Comparison of ENCODE assay signal across 13 cellular contexts in the genomic region with DNA sequence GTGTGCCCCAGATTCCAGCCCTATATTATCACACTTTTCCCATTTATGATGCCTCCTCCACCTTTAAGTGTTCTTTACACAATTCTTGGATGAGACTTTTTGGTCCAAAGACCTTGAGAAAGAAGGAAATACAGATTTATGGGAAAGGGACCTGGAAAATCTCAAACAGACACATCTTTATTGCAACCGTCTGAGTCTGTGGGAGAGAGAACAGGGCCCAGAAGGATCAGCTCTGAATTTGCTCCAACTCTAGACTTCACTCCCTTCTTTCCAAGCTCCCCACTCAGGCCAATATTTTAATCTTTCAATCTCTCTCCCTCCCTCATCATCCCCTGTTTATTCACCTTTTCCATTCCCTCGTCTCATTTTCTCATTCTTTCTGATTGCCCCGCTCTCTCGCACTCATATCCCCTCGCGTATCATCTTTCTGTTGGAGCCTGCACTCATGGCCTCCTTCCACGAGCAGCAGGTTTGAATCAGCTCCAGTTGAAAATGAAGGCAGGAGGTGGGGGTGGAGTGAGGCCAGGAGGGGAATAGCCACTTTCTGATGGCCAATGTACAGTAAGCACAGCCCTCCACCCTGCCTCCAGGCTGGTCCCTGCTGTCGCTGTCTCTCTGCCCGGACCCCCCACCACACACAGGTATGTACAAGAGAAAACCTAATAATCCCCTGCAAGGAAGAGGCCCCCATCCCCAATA.
A peak's percentile ranks its signal among the peaks of the same experiment; 100 is the strongest.
DNase-seq lines count a peak whose midpoint lies in the region; ATAC-seq and TF ChIP-seq lines count a peak whose summit lies in the region.
"Had no signal": no experiment of that assay in that cellular context is flagged by ENCODE, and none has a peak within 500 bp of the region (broad histone marks: within the 10 kb centered on the region; RNA-seq: fewer than 3 reads in every experiment).

No MANE protein-coding gene starts in this region.

- no peak overlapping the region for H3K4me3 Mint-ChIP-seq in H9
- no peak overlapping the region for H3K4me3 Mint-ChIP-seq in WTC11
- H3K4me3 Mint-ChIP-seq: activated CD4-positive, alpha-beta memory T cell treated with anti-CD3 and anti-CD28 coated beads for 36 hours; neural crest cell had no signal

- no peaks in the 10 kb centered on the region for H3K36me3 ChIP-seq in stomach
- no peaks in the 10 kb centered on the region for H3K36me3 ChIP-seq in osteoblast (ENCODE audit: insufficient read depth, low read length)

- H3K4me3 ChIP-seq in stomach (no peak overlapping the region), osteoblast (ENCODE audit: insufficient read depth, low read length) (no peak overlapping the region)

- no peak overlapping the region for H2BK15ac ChIP-seq in H9 (ENCODE audit: low read depth, low read length)

- no peak overlapping the region for H4K91ac ChIP-seq in H9 (ENCODE audit: insufficient read length, low read depth, low read length)

- no peak overlapping the region for H3K23ac ChIP-seq in H9 (ENCODE audit: insufficient read length, low read depth, low read length)

- no peak overlapping the region for H3K9ac ChIP-seq in H9 (ENCODE audit: extremely low read depth, insufficient read length, low read length)

- no peak overlapping the region for H2BK20ac ChIP-seq in H9 (ENCODE audit: low read depth, low read length, poor library complexity, severe bottlenecking)

- no peak for TF ChIP-seq POLR2A in stomach (IDR thresholded peaks at IDR 0.05)

- H4K8ac ChIP-seq in H9 (replicated peaks; ENCODE audit: insufficient read length, low read depth, low read length): no peak overlapping the region

- H3T11ph ChIP-seq in H9 (ENCODE audit: low read length): no peak overlapping the region

- no peak overlapping the region for H3K4ac ChIP-seq in H9 (ENCODE audit: low read depth, low read length)

- H3K27ac Mint-ChIP-seq in H9: no peak overlapping the region
- no peak overlapping the region for H3K27ac Mint-ChIP-seq in WTC11
- H3K27ac Mint-ChIP-seq: activated CD4-positive, alpha-beta memory T cell treated with anti-CD3 and anti-CD28 coated beads for 36 hours had no signal

- no peak overlapping the region for H2BK12ac ChIP-seq in H9 (ENCODE audit: insufficient read length, low read depth, low read length)

- H3K36me3 Mint-ChIP-seq in H9 (ENCODE audit: insufficient read depth in 1 of 3, low read depth in 3 of 3): no peaks in the 10 kb centered on the region
- no peaks in the 10 kb centered on the region for H3K36me3 Mint-ChIP-seq in WTC11
- H3K36me3 Mint-ChIP-seq: activated CD4-positive, alpha-beta memory T cell treated with anti-CD3 and anti-CD28 coated beads for 36 hours had no signal

- no peak overlapping the region for H3K56ac ChIP-seq in H9 (ENCODE audit: insufficient read length, low read depth, low read length)

- H3K4me1 ChIP-seq in H9 (ENCODE audit: insufficient read depth, low read length) (peaks cover 4% of the 10 kb centered on the region; the same call in 1 of the 2 replicates), stomach (peaks cover 5 to 47% (median 15%) of the 10 kb centered on the region in 4 donors), osteoblast (ENCODE audit: insufficient read depth, low read length) (no peaks in the 10 kb centered on the region)

- H3K27me3 Mint-ChIP-seq in H9 (ENCODE audit: low read depth) (peaks cover 14% of the 10 kb centered on the region), WTC11 (ENCODE audit: low read depth) (peaks cover 19% of the 10 kb centered on the region)
- H3K27me3 Mint-ChIP-seq: activated CD4-positive, alpha-beta memory T cell treated with anti-CD3 and anti-CD28 coated beads for 36 hours had no signal

- H4K5ac ChIP-seq in H9 (ENCODE audit: insufficient read length, low read depth, low read length): no peak overlapping the region

- H3K4me1 Mint-ChIP-seq in H9 (peaks cover 33 to 47% of the 10 kb centered on the region in 2 experiments), WTC11 (peaks cover 54% of the 10 kb centered on the region)

- no peaks in the 10 kb centered on the region for H3K79me2 ChIP-seq in H9 (ENCODE audit: insufficient read depth, low read length)
- H3K79me2 ChIP-seq in osteoblast (ENCODE audit: insufficient read depth, low read length): no peaks in the 10 kb centered on the region

- POLR2A ChIA-PET in WTC11 (lab: Charles Lee): no interaction called here

- intact Hi-C loops in stomach (cut with DNase I; ENCODE audit: low total_unique reads): no loop called here

- no peak for ATAC-seq in WTC11
- no peak for ATAC-seq in HG02973 (IDR thresholded peaks at IDR 0.05; ENCODE audit: unreplicated experiment)

- H3K18ac ChIP-seq in H9 (ENCODE audit: insufficient read length, low read depth, low read length): no peak overlapping the region

- H3K79me1 ChIP-seq in H9 (ENCODE audit: insufficient read depth, low read depth, low read length, poor library complexity, severe bottlenecking): no peaks in the 10 kb centered on the region

- H2AK5ac ChIP-seq in H9 (ENCODE audit: insufficient read length, low read length): no peak overlapping the region

- CTCF ChIA-PET in WTC11 (lab: Charles Lee): interaction anchor here (1.0 to 1.3 kb wide), 3 partner anchors 8 to 140 kb away, joined by 3 read pairs; no protein-coding TSS in a partner anchor

- TF ChIP-seq EP300 in stomach (IDR thresholded peaks at IDR 0.05): no peak

- 100% methylated on average over 2 of the region's 9 CpGs for WGBS in H9 (ENCODE audit: extremely low coverage, insufficient read length, low lambda C conversion rate)
- 69 to 88% (median 71%) methylated on average over 9 of the region's 9 CpGs for WGBS in stomach, 5 donors

- no peak overlapping the region for H2BK5ac ChIP-seq in H9 (ENCODE audit: insufficient read length, low read length)

- H3K27ac ChIP-seq in H9 (ENCODE audit: insufficient read length, low read depth, low read length) (no peak overlapping the region), stomach (peak overlapping the region in 4 of 5 donors; percentile 5 to 79 (median 46)), osteoblast (ENCODE audit: low read depth, low read length) (no peak overlapping the region)

- H3K4me2 ChIP-seq in H9 (ENCODE audit: insufficient read depth, insufficient read length, low read length) (no peak overlapping the region), osteoblast (ENCODE audit: insufficient read depth, low read length) (no peak overlapping the region)

- peaks cover 2% of the 10 kb centered on the region for H3K23me2 ChIP-seq in H9 (ENCODE audit: insufficient read length, low read depth, low read length, poor library complexity, severe bottlenecking)

- H3K9me3 Mint-ChIP-seq in H9: no peaks in the 10 kb centered on the region; a peak in 1 of 5 replicates
- H3K9me3 Mint-ChIP-seq in WTC11: no peaks in the 10 kb centered on the region
- H3K9me3 Mint-ChIP-seq: activated CD4-positive, alpha-beta memory T cell treated with anti-CD3 and anti-CD28 coated beads for 36 hours; neural crest cell had no signal

- H2AFZ ChIP-seq in H9 (ENCODE audit: low read length) (peak overlapping the region; percentile 7), osteoblast (ENCODE audit: low read length) (no peak overlapping the region)

- no peak for TF ChIP-seq CTCF in H9 (conservative IDR thresholded peaks at IDR 0.05)
- no peak for TF ChIP-seq CTCF in WTC11 (IDR thresholded peaks at IDR 0.05)
- TF ChIP-seq CTCF in stomach (IDR thresholded peaks at IDR 0.05): no peak
- TF ChIP-seq CTCF in osteoblast (IDR thresholded peaks at IDR 0.05; ENCODE audit: extremely low read depth, low read depth, low read length): no peak

- H3K9me3 ChIP-seq in H9 (ENCODE audit: control insufficient read depth, low read depth, low read length): no peaks in the 10 kb centered on the region
- no peaks in the 10 kb centered on the region for H3K9me3 ChIP-seq in stomach
- no peaks in the 10 kb centered on the region for H3K9me3 ChIP-seq in osteoblast (ENCODE audit: low read depth, low read length)

- H4K20me1 ChIP-seq in H9 (ENCODE audit: control insufficient read depth, insufficient read depth, insufficient read length) (no peaks in the 10 kb centered on the region), osteoblast (ENCODE audit: insufficient read depth, low read length) (no peaks in the 10 kb centered on the region)

- no peak overlapping the region for H2BK120ac ChIP-seq in H9 (ENCODE audit: low read depth, low read length, poor library complexity, severe bottlenecking)

- H3K27me3 ChIP-seq in H9 (ENCODE audit: insufficient read depth, low read length) (no peaks in the 10 kb centered on the region), stomach (no peaks in the 10 kb centered on the region), osteoblast (ENCODE audit: insufficient read depth, low read length) (peaks cover 21% of the 10 kb centered on the region)

- no peak overlapping the region for H3K14ac ChIP-seq in H9 (ENCODE audit: insufficient read depth, low read length)

- DNase-seq in H9 (no peak), WTC11 (ENCODE audit: low spot score) (no peak), islet precursor cell (peak; percentile 66), stomach (no peak), osteoblast (ENCODE audit: insufficient read length, low spot score, missing footprints) (no peak), NOMO-1 (lab: John Stamatoyannopoulos, UW; ENCODE audit: unreplicated experiment in 2 of 2) (no peak)
- no peak for DNase-seq in activated CD8-positive, alpha-beta memory T cell treated with anti-CD3 and anti-CD28 coated beads, Interleukin-2, amount 50 U/mL, for 48 hours
- DNase-seq: activated CD4-positive, alpha-beta memory T cell treated with anti-CD3 and anti-CD28 coated beads for 36 hours; activated effector memory CD4-positive, alpha-beta T cell treated with anti-CD3 and anti-CD28 coated beads, Interleukin-2, amount 50 U/mL, for 16 hours; IMR-90; NCI-H524 treated with DMSO at 0.1 percent for 48 hours had no signal

TF ChIP-seq in WTC11, 78 proteins besides CTCF, POLR2A, EP300 and RAD21:
- no peak for TF ChIP-seq NFATC4 (CRISPR knock-in tag; IDR thresholded peaks at IDR 0.05)
- TF ChIP-seq, protein P1, sequence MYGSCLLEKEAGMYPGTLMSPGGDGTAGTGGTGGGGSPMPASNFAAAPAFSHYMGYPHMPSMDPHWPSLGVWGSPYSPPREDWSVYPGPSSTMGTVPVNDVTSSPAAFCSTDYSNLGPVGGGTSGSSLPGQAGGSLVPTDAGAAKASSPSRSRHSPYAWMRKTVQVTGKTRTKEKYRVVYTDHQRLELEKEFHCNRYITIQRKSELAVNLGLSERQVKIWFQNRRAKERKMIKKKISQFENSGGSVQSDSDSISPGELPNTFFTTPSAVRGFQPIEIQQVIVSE (CRISPR knock-in tag; IDR thresholded peaks at IDR 0.05; ENCODE audit: borderline replicate concordance): 0 out of 2 replicates have a peak, but pooled peaks have one; percentile 45
TF ChIP-seq in WTC11: peak in this region for 1.

Comparison
In these comparisons a context has a peak if more than half of its experiments do, and no peak if none do; other contexts are left out.
1. H3K27ac ChIP-seq: peak in stomach (4 of 5); none in H9 (single experiment) and osteoblast (single experiment).